ENCODE assay signal across 1 cellular context in the genomic region with DNA sequence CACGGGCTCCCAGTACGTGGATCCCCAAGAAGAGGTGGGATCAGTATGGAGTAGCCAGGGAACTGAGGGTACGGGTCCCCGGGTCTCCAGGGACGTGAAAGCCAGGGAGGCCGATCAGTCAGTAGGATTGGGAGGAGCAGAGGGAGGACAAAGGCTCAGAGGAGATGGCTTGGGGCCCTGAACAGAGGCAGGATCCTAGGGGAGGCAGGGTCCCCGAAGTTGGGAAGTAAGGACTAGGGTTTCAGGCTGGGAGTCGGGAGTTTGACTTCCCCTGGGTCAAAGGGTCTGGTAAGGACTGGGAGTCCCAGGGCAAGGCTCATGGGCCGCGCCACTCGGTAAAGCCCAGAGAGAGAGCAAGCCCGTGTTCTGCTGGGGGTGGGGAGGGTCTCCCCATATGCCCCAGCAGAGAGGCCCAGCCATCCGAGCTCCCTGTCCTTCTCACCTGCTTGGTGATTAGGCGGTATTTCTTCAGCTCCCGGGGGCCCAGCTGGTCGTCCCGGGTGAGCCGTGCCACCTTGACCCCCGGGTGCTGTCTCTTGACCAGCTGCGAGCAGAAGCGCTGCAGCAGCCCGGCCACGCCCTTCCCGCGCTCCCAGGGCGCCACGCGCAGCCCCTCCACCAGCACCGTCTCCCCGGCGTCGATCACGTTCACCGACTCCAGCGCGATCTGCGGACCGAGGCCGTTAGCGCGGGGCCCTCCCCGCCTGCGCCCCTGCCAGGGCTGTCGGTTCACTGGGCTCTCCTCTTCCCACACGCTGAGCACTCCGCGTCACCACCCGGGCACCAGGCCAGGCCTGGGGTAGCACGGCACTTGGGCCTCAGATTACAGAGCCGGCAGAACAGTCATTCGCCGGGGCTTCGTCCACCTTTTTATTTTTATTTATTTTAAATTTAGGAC.
TF ChIP-seq lines count a peak whose summit lies in the region.

No MANE protein-coding gene starts in this region.

TF ChIP-seq in GM12878, 131 proteins besides CTCF, POLR2A, EP300 and RAD21:
- TF ChIP-seq BHLHE40 (IDR thresholded peaks at IDR 0.05; ENCODE audit: borderline replicate concordance in 1 of 2, low read depth in 2 of 2, low read length in 1 of 2), result peak in 1 of 2 experiments; percentile 17; a peak in 1 of 4 replicates
- TF ChIP-seq, protein P1, sequence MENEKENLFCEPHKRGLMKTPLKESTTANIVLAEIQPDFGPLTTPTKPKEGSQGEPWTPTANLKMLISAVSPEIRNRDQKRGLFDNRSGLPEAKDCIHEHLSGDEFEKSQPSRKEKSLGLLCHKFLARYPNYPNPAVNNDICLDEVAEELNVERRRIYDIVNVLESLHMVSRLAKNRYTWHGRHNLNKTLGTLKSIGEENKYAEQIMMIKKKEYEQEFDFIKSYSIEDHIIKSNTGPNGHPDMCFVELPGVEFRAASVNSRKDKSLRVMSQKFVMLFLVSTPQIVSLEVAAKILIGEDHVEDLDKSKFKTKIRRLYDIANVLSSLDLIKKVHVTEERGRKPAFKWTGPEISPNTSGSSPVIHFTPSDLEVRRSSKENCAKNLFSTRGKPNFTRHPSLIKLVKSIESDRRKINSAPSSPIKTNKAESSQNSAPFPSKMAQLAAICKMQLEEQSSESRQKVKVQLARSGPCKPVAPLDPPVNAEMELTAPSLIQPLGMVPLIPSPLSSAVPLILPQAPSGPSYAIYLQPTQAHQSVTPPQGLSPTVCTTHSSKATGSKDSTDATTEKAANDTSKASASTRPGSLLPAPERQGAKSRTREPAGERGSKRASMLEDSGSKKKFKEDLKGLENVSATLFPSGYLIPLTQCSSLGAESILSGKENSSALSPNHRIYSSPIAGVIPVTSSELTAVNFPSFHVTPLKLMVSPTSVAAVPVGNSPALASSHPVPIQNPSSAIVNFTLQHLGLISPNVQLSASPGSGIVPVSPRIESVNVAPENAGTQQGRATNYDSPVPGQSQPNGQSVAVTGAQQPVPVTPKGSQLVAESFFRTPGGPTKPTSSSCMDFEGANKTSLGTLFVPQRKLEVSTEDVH (IDR thresholded peaks at IDR 0.05; ENCODE audit: low read depth, partially characterized antibody), result no peak
